23 cellular contexts compared by ENCODE assay signal in the genomic region with DNA sequence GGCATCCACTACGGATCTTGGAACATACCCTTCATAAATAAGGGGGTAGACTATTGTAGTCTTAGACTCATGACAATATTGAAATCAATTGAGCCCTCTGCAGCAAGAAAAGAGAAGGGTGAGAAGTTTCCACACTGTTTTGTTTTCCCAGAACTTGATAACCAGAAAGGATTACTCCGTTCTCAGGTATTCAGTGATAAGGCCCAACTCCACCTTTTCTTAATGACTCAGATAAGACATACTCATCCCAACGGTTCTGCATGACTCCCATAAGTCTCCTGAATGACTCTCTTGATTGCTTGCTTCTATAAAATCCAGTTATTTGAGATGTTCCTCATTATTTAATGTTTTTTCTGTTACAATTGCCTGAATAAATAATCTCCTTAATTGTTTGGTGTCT.
"Had no signal": no experiment of that assay in that cellular context is flagged by ENCODE, and none has a peak within 500 bp of the region (broad histone marks: within the 10 kb centered on the region; RNA-seq: fewer than 3 reads in every experiment).

No MANE protein-coding gene starts in this region.

- H3K4me1 ChIP-seq: Peyer's patch had no signal

- H3K27ac ChIP-seq: brain microvascular endothelial cell, Peyer's patch had no signal

- H3K27ac Mint-ChIP-seq: activated CD8-positive, alpha-beta memory T cell treated with anti-CD3 and anti-CD28 coated beads, Interleukin-2, amount 10 ng/mL, durations not matched to agents 7 days and 5 days; activated naive CD4-positive, alpha-beta T cell treated with anti-CD3 and anti-CD28 coated beads, Interleukin-2, amount 50 U/mL, for 72 hours; activated naive CD8-positive, alpha-beta T cell treated with anti-CD3 and anti-CD28 coated beads, Interleukin-2, amount 50 U/mL, for 24 hours; activated T-cell treated with anti-CD3 and anti-CD28 coated beads, Interleukin-2, amount 50 U/mL, for 24 hours; activated T-helper 1 cell treated with anti-CD3 and anti-CD28 coated beads, Interleukin-12 subunit alpha, Interleukin-12 subunit beta, Interleukin-2, Interleukin-4 antibody, amounts not matched to agents 30 ng/mL and 10 ng/mL and 1 ng/mL, durations not matched to agents 14 hours and 24 hours and 36 hours; T-helper 1 cell treated with Interleukin-12 subunit alpha and Interleukin-12 subunit beta and Interleukin-4 antibody, amounts not matched to agents 30 μg/mL and 1 μg/mL, for 36 hours had no signal

- ATAC-seq: activated CD8-positive, alpha-beta memory T cell treated with anti-CD3 and anti-CD28 coated beads, Interleukin-2, amount 10 ng/mL, durations not matched to agents 7 days and 5 days; activated naive CD4-positive, alpha-beta T cell treated with anti-CD3 and anti-CD28 coated beads, Interleukin-2, amount 50 U/mL, for 72 hours; activated naive CD8-positive, alpha-beta T cell treated with anti-CD3 and anti-CD28 coated beads, Interleukin-2, amount 50 U/mL, for 24 hours; K562 had no signal

- H3K36me3 ChIP-seq: brain microvascular endothelial cell, Peyer's patch had no signal

- H3K4me3 Mint-ChIP-seq: activated CD8-positive, alpha-beta memory T cell treated with anti-CD3 and anti-CD28 coated beads, Interleukin-2, amount 10 ng/mL, durations not matched to agents 7 days and 5 days; activated naive CD8-positive, alpha-beta T cell treated with anti-CD3 and anti-CD28 coated beads, Interleukin-2, amount 50 U/mL, for 24 hours; activated T-cell treated with anti-CD3 and anti-CD28 coated beads, Interleukin-2, amount 50 U/mL, for 24 hours; activated T-helper 1 cell treated with anti-CD3 and anti-CD28 coated beads, Interleukin-12 subunit alpha, Interleukin-12 subunit beta, Interleukin-2, Interleukin-4 antibody, amounts not matched to agents 30 ng/mL and 10 ng/mL and 1 ng/mL, durations not matched to agents 14 hours and 24 hours and 36 hours; T-helper 1 cell treated with Interleukin-12 subunit alpha and Interleukin-12 subunit beta and Interleukin-4 antibody, amounts not matched to agents 30 μg/mL and 1 μg/mL, for 36 hours had no signal

- H3K4me3 ChIP-seq: K562, Peyer's patch had no signal

- H3K27me3 ChIP-seq: brain microvascular endothelial cell, Peyer's patch had no signal

- H3K9me3 Mint-ChIP-seq: activated naive CD8-positive, alpha-beta T cell treated with anti-CD3 and anti-CD28 coated beads, Interleukin-2, amount 50 U/mL, for 24 hours; activated T-helper 1 cell treated with anti-CD3 and anti-CD28 coated beads, Interleukin-12 subunit alpha, Interleukin-12 subunit beta, Interleukin-2, Interleukin-4 antibody, amounts not matched to agents 30 ng/mL and 10 ng/mL and 1 ng/mL, durations not matched to agents 14 hours and 24 hours and 36 hours had no signal

- DNase-seq: activated CD4-positive, alpha-beta T cell treated with anti-CD3 and anti-CD28 coated beads for 48 hours; activated CD4-positive, alpha-beta T cell treated with anti-CD3 and anti-CD28 coated beads, Interleukin-2, amount 50 U/mL, for 48 hours; activated CD4-positive, CD25-positive, alpha-beta regulatory T cell treated with anti-CD3 and anti-CD28 coated beads, Interleukin-2, amount 50 U/mL, for 72 hours; activated CD8-positive, alpha-beta memory T cell treated with anti-CD3 and anti-CD28 coated beads, Interleukin-2, amount 10 ng/mL, durations not matched to agents 7 days and 5 days; activated effector memory CD4-positive, alpha-beta T cell treated with Interleukin-2 at 50 U/mL for 16 hours; activated naive CD4-positive, alpha-beta T cell treated with Interleukin-2 at 50 U/mL for 16 hours; activated naive CD8-positive, alpha-beta T cell treated with anti-CD3 and anti-CD28 coated beads, Interleukin-2, amount 50 U/mL, for 24 hours; activated T-cell treated with anti-CD3 and anti-CD28 coated beads, Interleukin-2, amount 50 U/mL, for 24 hours; amygdala; brain microvascular endothelial cell; Karpas-422; MM.1S; NCI-H1105; NCI-H1436; NCI-H1694 treated with DMSO at 0.1 percent for 48 hours; NCI-H2029 treated with DMSO at 0.1 percent for 48 hours; NCI-H524; Peyer's patch; SHP77 treated with DMSO at 0.1 percent for 48 hours had no signal

- H3K36me3 Mint-ChIP-seq: activated CD8-positive, alpha-beta memory T cell treated with anti-CD3 and anti-CD28 coated beads, Interleukin-2, amount 10 ng/mL, durations not matched to agents 7 days and 5 days; activated naive CD4-positive, alpha-beta T cell treated with anti-CD3 and anti-CD28 coated beads, Interleukin-2, amount 50 U/mL, for 72 hours had no signal

- FAIRE-seq: K562 had no signal

- H3K4me1 Mint-ChIP-seq: activated CD8-positive, alpha-beta memory T cell treated with anti-CD3 and anti-CD28 coated beads, Interleukin-2, amount 10 ng/mL, durations not matched to agents 7 days and 5 days; activated naive CD8-positive, alpha-beta T cell treated with anti-CD3 and anti-CD28 coated beads, Interleukin-2, amount 50 U/mL, for 24 hours had no signal

- H3K27me3 Mint-ChIP-seq: activated CD8-positive, alpha-beta memory T cell treated with anti-CD3 and anti-CD28 coated beads, Interleukin-2, amount 10 ng/mL, durations not matched to agents 7 days and 5 days; activated naive CD8-positive, alpha-beta T cell treated with anti-CD3 and anti-CD28 coated beads, Interleukin-2, amount 50 U/mL, for 24 hours; activated T-cell treated with anti-CD3 and anti-CD28 coated beads, Interleukin-2, amount 50 U/mL, for 24 hours had no signal
